Comparison of ENCODE assay signal across 2 cellular contexts in genomic region chr7:140033779-140034363, GRCh38.
A peak's percentile ranks its signal among the peaks of the same experiment; 100 is the strongest.
TF ChIP-seq lines count a peak whose summit lies in the region.

No MANE protein-coding gene starts in this region.

TF ChIP-seq in IMR-90, 13 proteins besides CTCF, POLR2A, EP300 and RAD21:
- no peak for TF ChIP-seq BHLHE40 (IDR thresholded peaks at IDR 0.05; ENCODE audit: low read depth, low read length)
- no peak for TF ChIP-seq SMC3 (IDR thresholded peaks at IDR 0.05; ENCODE audit: low read depth, low read length)
- no peak for TF ChIP-seq FOS (IDR thresholded peaks at IDR 0.05; ENCODE audit: low read depth, low read length)
- TF ChIP-seq MAZ (IDR thresholded peaks at IDR 0.05; ENCODE audit: borderline replicate concordance, low read depth, low read length), result no peak
- TF ChIP-seq CHD1 (IDR thresholded peaks at IDR 0.05; ENCODE audit: low read depth, low read length), result no peak
- TF ChIP-seq CEBPB (IDR thresholded peaks at IDR 0.05; ENCODE audit: low read depth, low read length), result no peak
- no peak for TF ChIP-seq NFE2L2 (IDR thresholded peaks at IDR 0.05; ENCODE audit: low read depth, low read length)
- no peak for TF ChIP-seq USF2 (IDR thresholded peaks at IDR 0.05; ENCODE audit: low read depth, low read length)
- TF ChIP-seq, protein P1, sequence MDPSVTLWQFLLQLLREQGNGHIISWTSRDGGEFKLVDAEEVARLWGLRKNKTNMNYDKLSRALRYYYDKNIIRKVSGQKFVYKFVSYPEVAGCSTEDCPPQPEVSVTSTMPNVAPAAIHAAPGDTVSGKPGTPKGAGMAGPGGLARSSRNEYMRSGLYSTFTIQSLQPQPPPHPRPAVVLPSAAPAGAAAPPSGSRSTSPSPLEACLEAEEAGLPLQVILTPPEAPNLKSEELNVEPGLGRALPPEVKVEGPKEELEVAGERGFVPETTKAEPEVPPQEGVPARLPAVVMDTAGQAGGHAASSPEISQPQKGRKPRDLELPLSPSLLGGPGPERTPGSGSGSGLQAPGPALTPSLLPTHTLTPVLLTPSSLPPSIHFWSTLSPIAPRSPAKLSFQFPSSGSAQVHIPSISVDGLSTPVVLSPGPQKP (IDR thresholded peaks at IDR 0.05; ENCODE audit: borderline replicate concordance, low read depth, low read length), result no peak
- no peak for TF ChIP-seq MAFK (IDR thresholded peaks at IDR 0.05; ENCODE audit: low read depth, low read length)
- TF ChIP-seq MXI1 (IDR thresholded peaks at IDR 0.05; ENCODE audit: borderline replicate concordance, low read depth, low read length), result no peak
- TF ChIP-seq RFX5 (IDR thresholded peaks at IDR 0.05; ENCODE audit: low read depth, low read length), result no peak
- no peak for TF ChIP-seq RCOR1 (IDR thresholded peaks at IDR 0.05; ENCODE audit: insufficient replicate concordance, low read length)
TF ChIP-seq in IMR-90: peak in this region for 0.

TF ChIP-seq in K562, 482 proteins besides CTCF, POLR2A, EP300 and RAD21:
- no peak for TF ChIP-seq ATF2 (CRISPR knock-in tag; IDR thresholded peaks at IDR 0.05)
- TF ChIP-seq FOXK1 (CRISPR knock-in tag; IDR thresholded peaks at IDR 0.05; ENCODE audit: borderline replicate concordance), result peak; percentile 59; the same call in 1 of the 2 replicates
